ENCODE assay signal across 14 cellular contexts in genomic region chrY:7723991-7724632, GRCh38.
A peak's percentile ranks its signal among the peaks of the same experiment; 100 is the strongest.
DNase-seq lines count a peak whose midpoint lies in the region; ATAC-seq and TF ChIP-seq lines count a peak whose summit lies in the region.
"Had no signal": no experiment of that assay in that cellular context is flagged by ENCODE, and none has a peak within 500 bp of the region (broad histone marks: within the 10 kb centered on the region; RNA-seq: fewer than 3 reads in every experiment).

No MANE protein-coding gene starts in this region.

- H3K36me3 ChIP-seq in heart right ventricle (no peaks in the 10 kb centered on the region), MG63 (no peaks in the 10 kb centered on the region)
- H3K36me3 ChIP-seq: esophagus squamous epithelium had no signal

- ATAC-seq in heart right ventricle (peak in 5 of 8 donors; percentile 33 to 73 (median 39)), HG03045 (IDR thresholded peaks at IDR 0.05; ENCODE audit: unreplicated experiment) (peak; percentile 72)
- ATAC-seq: A549 had no signal

- no peak for TF ChIP-seq CTCF in heart right ventricle (IDR thresholded peaks at IDR 0.05)

- no peak overlapping the region for H3K27ac ChIP-seq in heart right ventricle
- H3K27ac ChIP-seq: A549, esophagus squamous epithelium, GM23248 had no signal

- H3K9me3 ChIP-seq in heart right ventricle (no peaks in the 10 kb centered on the region), MG63 (no peaks in the 10 kb centered on the region)
- H3K9me3 ChIP-seq: A549, esophagus squamous epithelium had no signal

- intact Hi-C loops in heart right ventricle (cut with DNase I), result no loop called here
- intact Hi-C loops in cardiac septum (cut with DNase I), result no loop called here

- H3K4me1 ChIP-seq in heart right ventricle, result peaks cover 0 to 3% (median 0%) of the 10 kb centered on the region in 9 donors
- H3K4me1 ChIP-seq: A549 had no signal

- DNase-seq in heart right ventricle (no peak), cardiac septum (ENCODE audit: low spot score) (no peak), RPMI8226 (peak; percentile 59), superior temporal gyrus (ENCODE audit: extremely low spot score) (peak; percentile 35), MG63 (no peak), LoVo (ENCODE audit: low spot score) (no peak)
- DNase-seq in activated CD8-positive, alpha-beta memory T cell treated with anti-CD3 and anti-CD28 coated beads for 24 hours, result no peak
- DNase-seq: activated naive CD4-positive, alpha-beta T cell; esophagus squamous epithelium; GM23248; NCI-H1092; NCI-H510A treated with DMSO at 0.1 percent for 48 hours had no signal

- no peak overlapping the region for H3K4me3 ChIP-seq in heart right ventricle
- H3K4me3 ChIP-seq in MG63, result no peak overlapping the region
- H3K4me3 ChIP-seq: A549, esophagus squamous epithelium, GM23248 had no signal

- H3K27me3 ChIP-seq in heart right ventricle (no peaks in the 10 kb centered on the region), MG63 (no peaks in the 10 kb centered on the region)
- H3K27me3 ChIP-seq: esophagus squamous epithelium had no signal

- WGBS in heart right ventricle, 2 donors, result 26 to 50% methylated on average over 1 of the region's 1 CpG

Comparison
In these comparisons a context has a peak if more than half of its experiments do, and no peak if none do; other contexts are left out.
1. DNase-seq: peak in RPMI8226 (single experiment) and superior temporal gyrus (single experiment); none in heart right ventricle (0 of 2), cardiac septum (single experiment), MG63 (single experiment), activated CD8-positive, alpha-beta memory T cell treated with anti-CD3 and anti-CD28 coated beads for 24 hours (single experiment) and LoVo (single experiment).